Comparison of ENCODE assay signal across 8 cellular contexts in genomic region chrX:119236599-119237525, GRCh38. TPM values are rescaled to one million over a fixed set of nuclear protein-coding genes. Genes with fewer than 3 reads are reported as not detected.
DNase-seq lines count a peak whose midpoint lies in the region; ATAC-seq, FAIRE-seq and TF ChIP-seq lines count a peak whose summit lies in the region.

No MANE protein-coding gene starts in this region.

- peak overlapping the region; percentile 81 for H3K4me3 ChIP-seq in AG10803 (ENCODE audit: low read length)
- peak overlapping the region; percentile 38 to 81 for H3K4me3 ChIP-seq in body of pancreas
- peak overlapping the region; percentile 57 to 82 (median 71) for H3K4me3 ChIP-seq in skin epidermis

- TF ChIP-seq POLR2A in body of pancreas (IDR thresholded peaks at IDR 0.05), result peak in 2 of 3 donors; percentile 43 to 44

- 0 to 1% methylated on average over 39 to 40 of the region's 61 CpGs for WGBS in body of pancreas, 2 donors

- no peaks in the 10 kb centered on the region for H3K36me3 ChIP-seq in body of pancreas (replicated peaks in 1 of 2; ENCODE audit: insufficient read depth in 1 of 2, low read depth in 2 of 2)

- H3K27ac ChIP-seq in body of pancreas (peak overlapping the region; percentile 57 to 88 (median 72)), skin epidermis (peak overlapping the region in 20 of 21 experiments; percentile 66 to 94 (median 88))

- H3K4me1 Mint-ChIP-seq in T-helper 17 cell, result peaks cover 16% of the 10 kb centered on the region

- peaks cover under 1% of the 10 kb centered on the region for H3K36me3 Mint-ChIP-seq in T-helper 17 cell (ENCODE audit: low read depth)

- no peak for FAIRE-seq in urothelium cell line (lab: Jason Lieb, UNC)

- no peaks in the 10 kb centered on the region for H3K27me3 ChIP-seq in body of pancreas

- no peak for TF ChIP-seq CTCF in AG10803 (conservative IDR thresholded peaks at IDR 0.05; ENCODE audit: low read length)
- no peak for TF ChIP-seq CTCF in body of pancreas (IDR thresholded peaks at IDR 0.05)

- H3K4me3 Mint-ChIP-seq in T-helper 17 cell, result peak overlapping the region; percentile 92

- DNase-seq in AG10803 (ENCODE audit: low read depth) (peak; percentile 79), T-helper 17 cell (peak in 1 of 3 donors; percentile 13), body of pancreas (peak; percentile 39 to 62 (median 59)), inferior parietal cortex (ENCODE audit: extremely low spot score) (peak; percentile 15), urothelium cell line (ENCODE audit: low spot score) (no peak)

- intact Hi-C loops in body of pancreas (cut with DNase I), result no loop called here

- no peaks in the 10 kb centered on the region for H3K27me3 Mint-ChIP-seq in T-helper 17 cell

- peak; percentile 27 for ATAC-seq in GM19395 (IDR thresholded peaks at IDR 0.05; ENCODE audit: unreplicated experiment)
- ATAC-seq in HG03520 (IDR thresholded peaks at IDR 0.05; ENCODE audit: unreplicated experiment), result peak; percentile 21
- peak; percentile 24 for ATAC-seq in T-helper 17 cell
- peak; percentile 58 for ATAC-seq in body of pancreas

- peaks cover 30% of the 10 kb centered on the region for H3K4me1 ChIP-seq in body of pancreas

- H3K9me3 ChIP-seq in T-helper 17 cell (ENCODE audit: control insufficient read depth, low read length, poor library complexity, severe bottlenecking), result no peaks in the 10 kb centered on the region
- no peaks in the 10 kb centered on the region for H3K9me3 ChIP-seq in body of pancreas

- H3K27ac Mint-ChIP-seq in T-helper 17 cell, result peak overlapping the region; percentile 57

RNA-seq across cellular contexts. Expression of gene PGRMC1, which starts 0.8 kb away (rescaled TPM):
- 10 to 100 TPM; 10.6 to 67.5 TPM for total RNA-seq in T-helper 17 cell
- total RNA-seq in body of pancreas, result 10 to 100 TPM; 42.5 to 45.8 TPM
